8 cellular contexts compared by ENCODE assay signal in genomic region chr10:72637398-72637857, GRCh38. TPM values are rescaled to one million over a fixed set of nuclear protein-coding genes. Genes with fewer than 3 reads are reported as not detected.
DNase-seq lines count a peak whose midpoint lies in the region; ATAC-seq, FAIRE-seq and TF ChIP-seq lines count a peak whose summit lies in the region.

No MANE protein-coding gene starts in this region.

- no peaks in the 10 kb centered on the region for H3K36me3 ChIP-seq in Karpas-422 (ENCODE audit: insufficient read depth, low read length)
- no peaks in the 10 kb centered on the region for H3K36me3 ChIP-seq in naive thymus-derived CD4-positive, alpha-beta T cell (ENCODE audit: control insufficient read depth in 2 of 3, insufficient read depth in 3 of 3, low read length in 3 of 3)

- H3K4me3 ChIP-seq in Karpas-422 (ENCODE audit: low read length) (no peak overlapping the region), astrocyte of the spinal cord (ENCODE audit: low read depth, low read length) (no peak overlapping the region)
- no peak overlapping the region for H3K4me3 ChIP-seq in naive thymus-derived CD4-positive, alpha-beta T cell (ENCODE audit: low read length)

- no peak overlapping the region for H3K27ac ChIP-seq in Karpas-422 (ENCODE audit: low read length)
- H3K27ac ChIP-seq in naive thymus-derived CD4-positive, alpha-beta T cell (ENCODE audit: low read depth, low read length) = no peak overlapping the region

- POLR2A ChIA-PET in naive thymus-derived CD4-positive, alpha-beta T cell (lab: Charles Lee) = no interaction called here

- in situ Hi-C loops in astrocyte of the spinal cord (cut with HindIII; ENCODE audit: low sequenced_read_pairs) = no loop called here

- intact Hi-C loops in naive thymus-derived CD4-positive, alpha-beta T cell (cut with micrococcal nuclease) = no loop called here

- no peak overlapping the region for H3K9ac ChIP-seq in Karpas-422 (ENCODE audit: low read length)

- no peaks in the 10 kb centered on the region; the same call in 1 of the 2 replicates for H3K4me1 ChIP-seq in Karpas-422 (ENCODE audit: low read length)
- H3K4me1 ChIP-seq in naive thymus-derived CD4-positive, alpha-beta T cell (ENCODE audit: control insufficient read depth in 2 of 2, insufficient read depth in 2 of 2, low read length in 2 of 2) = no peaks in the 10 kb centered on the region

- no peaks in the 10 kb centered on the region for H3K9me3 Mint-ChIP-seq in naive thymus-derived CD4-positive, alpha-beta T cell

- H3K27me3 Mint-ChIP-seq in naive thymus-derived CD4-positive, alpha-beta T cell = peaks cover 0 to 6% (median 5%) of the 10 kb centered on the region in 5 donors

- H3K79me2 ChIP-seq in Karpas-422 (ENCODE audit: low read length) = no peaks in the 10 kb centered on the region

- FAIRE-seq in GM18507 (lab: Jason Lieb, UNC) = peak; percentile 47

- H3K4me1 Mint-ChIP-seq in naive thymus-derived CD4-positive, alpha-beta T cell = peaks cover 0 to 11% (median 0%) of the 10 kb centered on the region in 7 donors

- H2AFZ ChIP-seq in Karpas-422 (ENCODE audit: low read length) = peak overlapping the region; percentile 86

- H3K36me3 Mint-ChIP-seq in naive thymus-derived CD4-positive, alpha-beta T cell = no peaks in the 10 kb centered on the region

- CTCF ChIA-PET in naive thymus-derived CD4-positive, alpha-beta T cell (lab: Charles Lee) = no interaction called here

- no peak overlapping the region for H3K4me2 ChIP-seq in Karpas-422 (ENCODE audit: low read depth, low read length, poor library complexity, severe bottlenecking)

- peak; percentile 87 for ATAC-seq in naive thymus-derived CD4-positive, alpha-beta T cell
- no peak for ATAC-seq in HG03521 (IDR thresholded peaks at IDR 0.05; ENCODE audit: unreplicated experiment)

- DNase-seq in GM18507 (ENCODE audit: extremely low spot score, insufficient read length, low read depth) = no peak
- DNase-seq in Karpas-422 = peak; percentile 47
- peak; percentile 52 for DNase-seq in astrocyte of the spinal cord (ENCODE audit: low read depth, low spot score)
- peak in 1 of 9 donors; percentile 33 for DNase-seq in naive thymus-derived CD4-positive, alpha-beta T cell
- no peak for DNase-seq in COR-L47 (lab: John Stamatoyannopoulos, UW)
- DNase-seq in NCI-H1417 (lab: John Stamatoyannopoulos, UW) = no peak
- DNase-seq in NCI-H1092 treated with DMSO at 0.1 percent for 48 hours (lab: John Stamatoyannopoulos, UW) = no peak

- H3K27me3 ChIP-seq in Karpas-422 (ENCODE audit: low read length) = no peaks in the 10 kb centered on the region
- no peaks in the 10 kb centered on the region for H3K27me3 ChIP-seq in naive thymus-derived CD4-positive, alpha-beta T cell (ENCODE audit: control insufficient read depth in 2 of 2, insufficient read depth in 2 of 2, low read length in 2 of 2)

- no peaks in the 10 kb centered on the region for H3K9me2 ChIP-seq in Karpas-422 (replicated peaks; ENCODE audit: insufficient read depth, low read length)

- H3K27ac Mint-ChIP-seq in naive thymus-derived CD4-positive, alpha-beta T cell = no peak overlapping the region

- no peaks in the 10 kb centered on the region for H3K9me3 ChIP-seq in Karpas-422 (ENCODE audit: low read length)
- H3K9me3 ChIP-seq in naive thymus-derived CD4-positive, alpha-beta T cell (ENCODE audit: control insufficient read depth in 2 of 3, low read length in 3 of 3) = no peaks in the 10 kb centered on the region

- H3K4me3 Mint-ChIP-seq in naive thymus-derived CD4-positive, alpha-beta T cell = peak overlapping the region in 1 of 10 donors; percentile 7

- H4K20me1 ChIP-seq in Karpas-422 (ENCODE audit: insufficient read depth, low read depth, low read length) = no peaks in the 10 kb centered on the region

- no peak for TF ChIP-seq CTCF in astrocyte of the spinal cord (IDR thresholded peaks at IDR 0.05; ENCODE audit: low read depth, low read length)

RNA-seq across cellular contexts. Expression of gene MICU1, which starts 11.5 kb away (rescaled TPM):
- total RNA-seq in Karpas-422 (2014; rRNA removed; shearing (Covaris generic); ENCODE audit: low replicate concordance) = 27.1 and 40.3 TPM in 2 replicates
- 10 to 100 TPM; 20.8 to 39.6 (median 26.3) TPM for total RNA-seq in naive thymus-derived CD4-positive, alpha-beta T cell
- 10 to 100 TPM; 22.9 to 24.5 TPM for polyA plus RNA-seq in naive thymus-derived CD4-positive, alpha-beta T cell

RNA-seq across cellular contexts. Expression of gene MCU, which starts 54.5 kb away (rescaled TPM):
- 16.2 and 41.3 TPM in 2 replicates for total RNA-seq in Karpas-422 (2014; rRNA removed; shearing (Covaris generic); ENCODE audit: low replicate concordance)
- 10 to 100 TPM in 4 of 5 experiments, 1 to 10 TPM in 1; 7.7 to 14.3 (median 12.7) TPM for total RNA-seq in naive thymus-derived CD4-positive, alpha-beta T cell
- polyA plus RNA-seq in naive thymus-derived CD4-positive, alpha-beta T cell = 1 to 10 TPM; 4.8 to 9.4 TPM

Comparison
In these comparisons a context has a peak if more than half of its experiments do, and no peak if none do; other contexts are left out.
1. DNase-seq: peak in Karpas-422 (single experiment) and astrocyte of the spinal cord (single experiment); none in GM18507 (single experiment), COR-L47 (single experiment), NCI-H1417 (0 of 3) and NCI-H1092 treated with DMSO at 0.1 percent for 48 hours (single experiment).